In genomic region chr6:141413196-141413595, GRCh38 we compare ENCODE assay signal across 15 cellular contexts.
DNase-seq lines count a peak whose midpoint lies in the region; ATAC-seq and TF ChIP-seq lines count a peak whose summit lies in the region.
"Had no signal": no experiment of that assay in that cellular context is flagged by ENCODE, and none has a peak within 500 bp of the region (broad histone marks: within the 10 kb centered on the region; RNA-seq: fewer than 3 reads in every experiment).

No MANE protein-coding gene starts in this region.

- H3K4me2 ChIP-seq in neural cell (ENCODE audit: low read length), result no peak overlapping the region

- no peaks in the 10 kb centered on the region for H3K36me3 Mint-ChIP-seq in activated CD4-positive, alpha-beta memory T cell treated with anti-CD3 and anti-CD28 coated beads, Interleukin-2, amount 10 ng/mL, durations not matched to agents 7 days and 5 days (ENCODE audit: low read depth)

- no peaks in the 10 kb centered on the region for H3K79me2 ChIP-seq in neural cell (replicated peaks; ENCODE audit: insufficient read depth, low read length)

- TF ChIP-seq RAD21 in neural cell (conservative IDR thresholded peaks at IDR 0.05), result no peak

- H3K27ac Mint-ChIP-seq in activated CD4-positive, alpha-beta memory T cell treated with anti-CD3 and anti-CD28 coated beads, Interleukin-2, amount 10 ng/mL, durations not matched to agents 7 days and 5 days, result no peak overlapping the region
- H3K27ac Mint-ChIP-seq: HFFc6 had no signal

- POLR2A ChIA-PET in activated CD4-positive, alpha-beta memory T cell treated with anti-CD3 and anti-CD28 coated beads, Interleukin-2, amount 10 ng/mL, durations not matched to agents 7 days and 5 days (lab: Charles Lee), result no interaction called here

- no peaks in the 10 kb centered on the region for H3K27me3 ChIP-seq in neural cell (ENCODE audit: insufficient read depth, low read depth, low read length)

- H3K4me3 ChIP-seq in AG10803 (ENCODE audit: low read length), result no peak overlapping the region
- H3K4me3 ChIP-seq in fibroblast of the aortic adventitia (ENCODE audit: low read depth, low read length), result no peak overlapping the region
- no peak overlapping the region for H3K4me3 ChIP-seq in neural cell (ENCODE audit: low read length)

- TF ChIP-seq CTCF in AG10803 (conservative IDR thresholded peaks at IDR 0.05; ENCODE audit: low read length) (no peak), fibroblast of the aortic adventitia (IDR thresholded peaks at IDR 0.05; ENCODE audit: insufficient read depth, low read length) (no peak), neural cell (IDR thresholded peaks at IDR 0.05; ENCODE audit: poor library complexity, severe bottlenecking) (no peak)

- H3K9me3 ChIP-seq in neural cell (ENCODE audit: low read length), result peaks cover 9% of the 10 kb centered on the region

- H3K9ac ChIP-seq in neural cell (ENCODE audit: low read length), result no peak overlapping the region

- H4K20me1 ChIP-seq in neural cell (ENCODE audit: insufficient read depth), result no peaks in the 10 kb centered on the region

- H3K4me1 Mint-ChIP-seq in activated CD4-positive, alpha-beta memory T cell treated with anti-CD3 and anti-CD28 coated beads, Interleukin-2, amount 10 ng/mL, durations not matched to agents 7 days and 5 days, result no peaks in the 10 kb centered on the region

- no peaks in the 10 kb centered on the region for H3K27me3 Mint-ChIP-seq in activated CD4-positive, alpha-beta memory T cell treated with anti-CD3 and anti-CD28 coated beads, Interleukin-2, amount 10 ng/mL, durations not matched to agents 7 days and 5 days

- no peaks in the 10 kb centered on the region for H3F3A ChIP-seq in neural cell (ENCODE audit: insufficient read depth, low read length, poor library complexity, severe bottlenecking)

- CTCF ChIA-PET in activated CD4-positive, alpha-beta memory T cell treated with anti-CD3 and anti-CD28 coated beads, Interleukin-2, amount 10 ng/mL, durations not matched to agents 7 days and 5 days (lab: Charles Lee), result no interaction called here

- ATAC-seq in HG03565 (IDR thresholded peaks at IDR 0.05; ENCODE audit: unreplicated experiment), result no peak

- peak overlapping the region; percentile 7 for H3K27ac ChIP-seq in neural cell (ENCODE audit: low read length)

- TF ChIP-seq EP300 in neural cell (conservative IDR thresholded peaks at IDR 0.05; ENCODE audit: poor library complexity, severe bottlenecking), result peak; percentile 14

- H2AFZ ChIP-seq in neural cell (ENCODE audit: low read depth, low read length), result no peak overlapping the region

- H3K9me3 Mint-ChIP-seq in activated CD4-positive, alpha-beta memory T cell treated with anti-CD3 and anti-CD28 coated beads, Interleukin-2, amount 10 ng/mL, durations not matched to agents 7 days and 5 days, result peaks cover 14% of the 10 kb centered on the region

- no peak overlapping the region for H3K4me3 Mint-ChIP-seq in activated CD4-positive, alpha-beta memory T cell treated with anti-CD3 and anti-CD28 coated beads, Interleukin-2, amount 10 ng/mL, durations not matched to agents 7 days and 5 days
- H3K4me3 Mint-ChIP-seq: HFFc6 had no signal

- DNase-seq in AG10803 (ENCODE audit: low read depth) (peak; percentile 29), LHCN-M2 (ENCODE audit: low read depth) (peak; percentile 54), fibroblast of the aortic adventitia (ENCODE audit: low read depth) (peak; percentile 41)
- no peak for DNase-seq in effector CD8-positive, alpha-beta T cell (lab: John Stamatoyannopoulos, UW)
- DNase-seq in activated CD4-positive, alpha-beta memory T cell treated with anti-CD3 and anti-CD28 coated beads, Interleukin-2, amount 10 ng/mL, durations not matched to agents 7 days and 5 days, result no peak
- DNase-seq: C1 segment of cervical spinal cord, DMS79 treated with DMSO at 0.1 percent for 48 hours, GDM1, HFFc6, Kasumi-1, NCI-H187, NCI-H446 treated with DMSO at 0.1 percent for 48 hours, NCI-H748 treated with DMSO at 0.1 percent for 48 hours had no signal

- no peaks in the 10 kb centered on the region for H3K9me2 ChIP-seq in neural cell (ENCODE audit: insufficient read depth, low read length)

- no peaks in the 10 kb centered on the region for H3K36me3 ChIP-seq in neural cell (ENCODE audit: insufficient read depth, low read length)

TF ChIP-seq in neural cell, 6 proteins besides CTCF, POLR2A, EP300 and RAD21:
- TF ChIP-seq POLR2AphosphoS5 (IDR thresholded peaks at IDR 0.05) (no peak), REST (IDR thresholded peaks at IDR 0.05; ENCODE audit: borderline replicate concordance) (peak; percentile 73), EZH2 (IDR thresholded peaks at IDR 0.05; ENCODE audit: borderline replicate concordance, insufficient read depth, low read length, poor library complexity, severe bottlenecking) (no peak), SMC3 (conservative IDR thresholded peaks at IDR 0.05; ENCODE audit: poor library complexity) (no peak)

Comparison
In these comparisons a context has a peak if more than half of its experiments do, and no peak if none do; other contexts are left out.
1. DNase-seq: peak in AG10803 (single experiment), LHCN-M2 (single experiment) and fibroblast of the aortic adventitia (single experiment); none in effector CD8-positive, alpha-beta T cell (single experiment) and activated CD4-positive, alpha-beta memory T cell treated with anti-CD3 and anti-CD28 coated beads, Interleukin-2, amount 10 ng/mL, durations not matched to agents 7 days and 5 days (single experiment).